In the genomic region with DNA sequence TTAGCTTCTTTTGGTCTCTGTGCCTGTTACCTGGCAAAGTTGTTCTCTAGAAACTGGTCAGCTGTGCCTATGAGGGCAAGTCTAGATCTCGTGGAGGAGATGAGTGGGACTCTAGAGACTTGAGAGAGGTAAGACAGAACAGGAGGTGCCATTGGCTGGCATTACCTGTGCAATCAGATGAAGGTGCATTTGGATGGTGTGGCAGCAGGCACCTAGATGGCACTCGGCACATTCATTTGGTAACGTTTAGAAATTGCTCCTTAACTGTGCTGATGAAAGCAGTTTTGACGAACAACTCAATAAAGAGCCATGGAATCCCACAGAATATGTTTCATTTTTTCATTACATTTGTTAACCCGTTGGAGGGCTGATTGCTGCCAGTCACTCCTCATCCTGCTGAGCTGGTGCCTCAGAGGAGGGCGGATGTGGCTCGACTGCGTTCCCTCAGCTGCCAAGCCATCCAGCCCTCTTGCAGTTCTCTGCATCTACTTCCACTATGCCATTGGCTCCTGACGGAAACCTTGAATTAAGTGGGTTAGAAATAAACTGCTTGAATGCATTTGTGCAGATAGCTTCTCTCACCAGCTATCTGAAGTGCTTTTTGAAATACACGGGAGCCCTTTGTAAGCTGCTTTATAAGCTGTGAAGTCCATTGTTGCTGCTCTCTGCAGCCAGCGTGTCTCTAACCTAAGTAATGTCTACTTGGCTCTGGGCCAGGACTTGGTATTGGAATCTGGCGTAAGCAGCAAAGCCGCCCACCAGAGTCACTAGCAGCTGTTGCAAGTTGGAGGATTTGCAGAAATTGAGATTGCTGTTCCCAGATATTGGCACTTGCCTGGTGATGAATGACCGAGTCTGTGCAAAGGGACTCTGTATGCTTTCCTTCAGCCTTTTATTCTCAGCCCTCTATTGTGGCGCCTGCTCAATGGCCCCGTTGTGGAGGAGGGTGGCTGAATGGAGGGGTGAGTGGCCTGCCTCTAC, we compare ENCODE assay signal across 13 cellular contexts.
A peak's percentile ranks its signal among the peaks of the same experiment; 100 is the strongest.
DNase-seq lines count a peak whose midpoint lies in the region; ATAC-seq and TF ChIP-seq lines count a peak whose summit lies in the region.
"Had no signal": no experiment of that assay in that cellular context is flagged by ENCODE, and none has a peak within 500 bp of the region (broad histone marks: within the 10 kb centered on the region; RNA-seq: fewer than 3 reads in every experiment).

No MANE protein-coding gene starts in this region.

- H3K4me1 ChIP-seq in BE2C (peaks cover 24% of the 10 kb centered on the region), esophagus muscularis mucosa (no peaks in the 10 kb centered on the region)

- H3K27ac ChIP-seq in angular gyrus (ENCODE audit: low read depth, low read length) (peak overlapping the region; percentile 51), esophagus muscularis mucosa (replicated peaks in 1 of 4) (no peak overlapping the region)
- H3K27ac ChIP-seq: tibial artery had no signal

- no peaks in the 10 kb centered on the region for H3K9me3 ChIP-seq in BE2C
- no peaks in the 10 kb centered on the region for H3K9me3 ChIP-seq in esophagus muscularis mucosa
- H3K9me3 ChIP-seq: tibial artery had no signal

- 89% methylated on average over 16 of the region's 16 CpGs for WGBS in esophagus muscularis mucosa

- H3K27me3 ChIP-seq in BE2C (no peaks in the 10 kb centered on the region), esophagus muscularis mucosa (no peaks in the 10 kb centered on the region)
- H3K27me3 ChIP-seq: tibial artery had no signal

- DNase-seq in BE2C (peak; percentile 83), NCI-H1105 treated with DMSO at 0.1 percent for 48 hours (lab: John Stamatoyannopoulos, UW) (peak; percentile 75), iris pigment epithelial cell (ENCODE audit: low read depth) (peak; percentile 43), esophagus muscularis mucosa (ENCODE audit: extremely low spot score) (no peak), activated gamma-delta T cell treated with Interleukin-2 at 50 U/mL for 16 hours (no peak)
- DNase-seq in activated CD4-positive, alpha-beta T cell treated with anti-CD3 and anti-CD28 coated beads for 4 hours: no peak
- DNase-seq: activated CD4-positive, alpha-beta T cell treated with anti-CD3 and anti-CD28 coated beads for 48 hours; activated naive CD4-positive, alpha-beta T cell treated with anti-CD3 and anti-CD28 coated beads, Interleukin-2, amount 50 U/mL, for 16 hours; CD4-positive, CD25-positive, alpha-beta regulatory T cell; tibial artery had no signal

- TF ChIP-seq POLR2A in esophagus muscularis mucosa (IDR thresholded peaks at IDR 0.05; ENCODE audit: low read depth): no peak

- TF ChIP-seq CTCF in BE2C (IDR thresholded peaks at IDR 0.05; ENCODE audit: low read depth, low read length) (no peak), esophagus muscularis mucosa (IDR thresholded peaks at IDR 0.05) (no peak)

- intact Hi-C loops in esophagus muscularis mucosa (cut with DNase I): no loop called here

- no peaks in the 10 kb centered on the region; the same call in 1 of the 2 replicates for H3K36me3 ChIP-seq in BE2C
- peaks cover 0 to 4% (median 0%) of the 10 kb centered on the region in 4 donors for H3K36me3 ChIP-seq in esophagus muscularis mucosa
- H3K36me3 ChIP-seq: tibial artery had no signal

- no peak for ATAC-seq in HG03521 (IDR thresholded peaks at IDR 0.05; ENCODE audit: unreplicated experiment)
- ATAC-seq: GM12878 had no signal

- no peak for TF ChIP-seq EP300 in esophagus muscularis mucosa (IDR thresholded peaks at IDR 0.05)

- H3K4me3 ChIP-seq in BE2C (ENCODE audit: low read depth, low read length) (no peak overlapping the region), esophagus muscularis mucosa (no peak overlapping the region)
- H3K4me3 ChIP-seq: GM12878, tibial artery had no signal

Comparison
In these comparisons a context has a peak if more than half of its experiments do, and no peak if none do; other contexts are left out.
1. DNase-seq: peak in BE2C (single experiment), NCI-H1105 treated with DMSO at 0.1 percent for 48 hours (single experiment) and iris pigment epithelial cell (single experiment); none in esophagus muscularis mucosa (single experiment), activated CD4-positive, alpha-beta T cell treated with anti-CD3 and anti-CD28 coated beads for 4 hours (0 of 2) and activated gamma-delta T cell treated with Interleukin-2 at 50 U/mL for 16 hours (single experiment).